In genomic region chr16:46392930-46393722, GRCh38 we compare ENCODE assay signal across 8 cellular contexts.
DNase-seq lines count a peak whose midpoint lies in the region; TF ChIP-seq lines count a peak whose summit lies in the region.
"Not testable (repeated sequence)": the region's sequence is repeated elsewhere in the genome, so short reads cannot be mapped to it uniquely, and the experiment has no call there.

No MANE protein-coding gene starts in this region.

- not testable (repeated sequence) for TF ChIP-seq CTCF in astrocyte of the spinal cord (IDR thresholded peaks at IDR 0.05; ENCODE audit: low read depth, low read length); epithelial cell of esophagus (IDR thresholded peaks at IDR 0.05; ENCODE audit: insufficient read depth, low read depth, low read length, missing control alignments); neural progenitor cell (IDR thresholded peaks at IDR 0.05); type B pancreatic cell (conservative IDR thresholded peaks at IDR 0.05)

- H3K4me3 Mint-ChIP-seq in T-helper 2 cell treated with Interferon-gamma antibody and Interleukin-4, amounts not matched to agents 5 μg/mL and 100 μg/mL, for 36 hours; neural progenitor cell; type B pancreatic cell: not testable (repeated sequence)

- H4K20me1 ChIP-seq in neural progenitor cell (ENCODE audit: low read depth): not testable (repeated sequence)

- not testable (repeated sequence) for H3F3A ChIP-seq in neural progenitor cell (ENCODE audit: low read depth)

- peak; percentile 7 for DNase-seq in EH (ENCODE audit: low read depth)
- DNase-seq in KBM-7: peak; percentile 13
- peak; percentile 55 for DNase-seq in T-helper 2 cell treated with Interferon-gamma antibody and Interleukin-4, amounts not matched to agents 5 μg/mL and 100 μg/mL, for 36 hours (ENCODE audit: low spot score)
- peak; percentile 39 for DNase-seq in astrocyte of the spinal cord (ENCODE audit: low read depth, low spot score)
- DNase-seq in epithelial cell of esophagus (ENCODE audit: low read depth): peak; percentile 49
- peak; percentile 28 for DNase-seq in iris pigment epithelial cell (ENCODE audit: low read depth)
- peak; percentile 40 for DNase-seq in neural progenitor cell (ENCODE audit: low spot score)
- peak; percentile 85 for DNase-seq in type B pancreatic cell (ENCODE audit: extremely low spot score, unreplicated experiment)

- peaks cover 13% of the 10 kb centered on the region for H3K9me3 Mint-ChIP-seq in T-helper 2 cell treated with Interferon-gamma antibody and Interleukin-4, amounts not matched to agents 5 μg/mL and 100 μg/mL, for 36 hours
- peaks cover 16% of the 10 kb centered on the region for H3K9me3 Mint-ChIP-seq in neural progenitor cell
- not testable (repeated sequence) for H3K9me3 Mint-ChIP-seq in type B pancreatic cell

- H3K4me1 Mint-ChIP-seq in T-helper 2 cell treated with Interferon-gamma antibody and Interleukin-4, amounts not matched to agents 5 μg/mL and 100 μg/mL, for 36 hours (ENCODE audit: low read depth); neural progenitor cell; type B pancreatic cell (ENCODE audit: unreplicated experiment): not testable (repeated sequence)

- H3K36me3 Mint-ChIP-seq in T-helper 2 cell treated with Interferon-gamma antibody and Interleukin-4, amounts not matched to agents 5 μg/mL and 100 μg/mL, for 36 hours (ENCODE audit: low read depth); neural progenitor cell; type B pancreatic cell: not testable (repeated sequence)

- H3K4me3 ChIP-seq in astrocyte of the spinal cord (ENCODE audit: low read depth, low read length); epithelial cell of esophagus (ENCODE audit: low read length); neural progenitor cell: not testable (repeated sequence)

- in situ Hi-C loops in KBM-7 (cut with MboI; ENCODE audit: low pct_unique_long_range_greater_than_20kb, low sequenced_read_pairs); astrocyte of the spinal cord (cut with HindIII; ENCODE audit: low sequenced_read_pairs): not testable (repeated sequence)

- H3K4me1 ChIP-seq in neural progenitor cell: not testable (repeated sequence)

- not testable (repeated sequence) for H3K36me3 ChIP-seq in neural progenitor cell

- not testable (repeated sequence) for H2AFZ ChIP-seq in neural progenitor cell (replicated peaks)

- H3K27me3 ChIP-seq in neural progenitor cell: not testable (repeated sequence)

- H3K9me3 ChIP-seq in neural progenitor cell (ENCODE audit: low read depth): peaks cover 16% of the 10 kb centered on the region

- H3K4me2 ChIP-seq in neural progenitor cell: not testable (repeated sequence)

- not testable (repeated sequence) for H3K27ac ChIP-seq in neural progenitor cell

- not testable (repeated sequence) for H3K9ac ChIP-seq in neural progenitor cell

- H3K79me2 ChIP-seq in neural progenitor cell (ENCODE audit: low read depth): not testable (repeated sequence)

- not testable (repeated sequence) for H3K27me3 Mint-ChIP-seq in T-helper 2 cell treated with Interferon-gamma antibody and Interleukin-4, amounts not matched to agents 5 μg/mL and 100 μg/mL, for 36 hours (ENCODE audit: low read depth); neural progenitor cell (ENCODE audit: insufficient read depth, low read depth); type B pancreatic cell

- not testable (repeated sequence) for H3K27ac Mint-ChIP-seq in T-helper 2 cell treated with Interferon-gamma antibody and Interleukin-4, amounts not matched to agents 5 μg/mL and 100 μg/mL, for 36 hours; neural progenitor cell; type B pancreatic cell

Comparison
In these comparisons a context has a peak if more than half of its experiments do, and no peak if none do; other contexts are left out.
1. DNase-seq: peak in every context shown above with its lines; median percentile 85 in type B pancreatic cell; 55 in T-helper 2 cell treated with Interferon-gamma antibody and Interleukin-4, amounts not matched to agents 5 μg/mL and 100 μg/mL, for 36 hours; 49 in epithelial cell of esophagus; 40 in neural progenitor cell; 39 in astrocyte of the spinal cord; 28 in iris pigment epithelial cell; 13 in KBM-7; 7 in EH.